In the genomic region with DNA sequence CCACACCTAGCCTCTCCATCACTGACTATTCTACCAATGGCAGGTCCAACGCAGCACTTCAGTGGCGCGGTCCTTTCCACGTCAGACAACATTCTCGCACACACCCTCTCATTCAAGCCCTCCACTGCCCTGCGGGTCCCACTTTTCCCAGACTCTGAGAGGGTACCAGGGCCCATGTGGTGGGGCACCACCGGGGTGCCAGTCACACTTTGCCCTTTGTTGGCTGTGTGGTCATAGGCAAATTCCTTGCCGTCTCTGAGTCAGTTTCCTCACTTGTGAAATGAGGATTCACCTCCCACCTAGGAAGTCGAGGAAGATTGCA, we compare ENCODE assay signal across 11 cellular contexts.
A peak's percentile ranks its signal among the peaks of the same experiment; 100 is the strongest.
DNase-seq lines count a peak whose midpoint lies in the region; ATAC-seq and TF ChIP-seq lines count a peak whose summit lies in the region.
"Had no signal": no experiment of that assay in that cellular context is flagged by ENCODE, and none has a peak within 500 bp of the region (broad histone marks: within the 10 kb centered on the region; RNA-seq: fewer than 3 reads in every experiment).

No MANE protein-coding gene starts in this region.

- no peak for DNase-seq in LNCaP clone FGC (ENCODE audit: low read depth)
- DNase-seq in effector memory CD8-positive, alpha-beta T cell = no peak
- DNase-seq in stimulated activated naive CD4-positive, alpha-beta T cell treated with Interleukin-2 at 50 U/mL for 16 hours (lab: John Stamatoyannopoulos, UW) = no peak
- no peak for DNase-seq in NCI-H1436 treated with DMSO at 0.1 percent for 48 hours (lab: John Stamatoyannopoulos, UW)
- DNase-seq: HCEC 1CT had no signal

- H3K27me3 Mint-ChIP-seq in effector memory CD8-positive, alpha-beta T cell = peaks cover 0 to 12% of the 10 kb centered on the region in 2 donors
- no peaks in the 10 kb centered on the region for H3K27me3 Mint-ChIP-seq in nephron (ENCODE audit: low read depth)

- no peaks in the 10 kb centered on the region for H3K36me3 ChIP-seq in BLaER1

- H3K9me3 ChIP-seq in BLaER1 = no peaks in the 10 kb centered on the region

- H3K27ac Mint-ChIP-seq in effector memory CD8-positive, alpha-beta T cell = no peak overlapping the region
- peak overlapping the region; percentile 28 to 59 (median 38) for H3K27ac Mint-ChIP-seq in nephron

- H3K36me3 Mint-ChIP-seq in effector memory CD8-positive, alpha-beta T cell (ENCODE audit: insufficient read depth) = peaks cover 22% of the 10 kb centered on the region
- H3K36me3 Mint-ChIP-seq in nephron (ENCODE audit: low read depth) = no peaks in the 10 kb centered on the region

- no peak for ATAC-seq in effector memory CD8-positive, alpha-beta T cell (replicated peaks)
- ATAC-seq in GM19463 (IDR thresholded peaks at IDR 0.05; ENCODE audit: unreplicated experiment) (no peak), HG03457 (IDR thresholded peaks at IDR 0.05; ENCODE audit: unreplicated experiment) (no peak)
- ATAC-seq: esophagus mucosa, sciatic nerve had no signal

- H3K4me3 ChIP-seq in BLaER1 = no peak overlapping the region
- H3K4me3 ChIP-seq in LNCaP clone FGC (ENCODE audit: low read depth, low read length) = 0 out of 2 replicates have a peak overlapping the region, but pooled peaks have one; percentile 66

- peaks cover 20% of the 10 kb centered on the region for H3K4me1 ChIP-seq in BLaER1

- no peaks in the 10 kb centered on the region for H3K9me3 Mint-ChIP-seq in effector memory CD8-positive, alpha-beta T cell
- H3K9me3 Mint-ChIP-seq in nephron = peaks cover 2% of the 10 kb centered on the region

- H3K9ac ChIP-seq in BLaER1 = no peak overlapping the region

- H3K4me2 ChIP-seq in BLaER1 = peak overlapping the region; percentile 100; the same call in 1 of the 2 replicates

- no peaks in the 10 kb centered on the region for H3K27me3 ChIP-seq in BLaER1

- H3K27ac ChIP-seq in BLaER1 = no peak overlapping the region

- no peaks in the 10 kb centered on the region for H4K20me1 ChIP-seq in BLaER1

- peak overlapping the region; percentile 71 to 84 for H3K4me3 Mint-ChIP-seq in effector memory CD8-positive, alpha-beta T cell
- H3K4me3 Mint-ChIP-seq in nephron = peak overlapping the region; percentile 65 to 85 (median 78)

- TF ChIP-seq CTCF in LNCaP clone FGC (IDR thresholded peaks at IDR 0.05; ENCODE audit: control insufficient read depth, extremely low read depth, insufficient read depth) (0 out of 2 replicates have a peak, but pooled peaks have one; percentile 5), nephron (IDR thresholded peaks at IDR 0.05; ENCODE audit: unreplicated experiment in 3 of 3) (no peak)

- H3K4me1 Mint-ChIP-seq in effector memory CD8-positive, alpha-beta T cell (ENCODE audit: low read depth in 2 of 2) = peaks cover 5 to 18% of the 10 kb centered on the region in 2 donors
- H3K4me1 Mint-ChIP-seq in nephron = peaks cover 37% of the 10 kb centered on the region

Comparison
In these comparisons a context has a peak if more than half of its experiments do, and no peak if none do; other contexts are left out.
1. H3K27ac Mint-ChIP-seq: peak in nephron (3 of 3); none in effector memory CD8-positive, alpha-beta T cell (0 of 2).